1 cellular context compared by ENCODE assay signal in the genomic region with DNA sequence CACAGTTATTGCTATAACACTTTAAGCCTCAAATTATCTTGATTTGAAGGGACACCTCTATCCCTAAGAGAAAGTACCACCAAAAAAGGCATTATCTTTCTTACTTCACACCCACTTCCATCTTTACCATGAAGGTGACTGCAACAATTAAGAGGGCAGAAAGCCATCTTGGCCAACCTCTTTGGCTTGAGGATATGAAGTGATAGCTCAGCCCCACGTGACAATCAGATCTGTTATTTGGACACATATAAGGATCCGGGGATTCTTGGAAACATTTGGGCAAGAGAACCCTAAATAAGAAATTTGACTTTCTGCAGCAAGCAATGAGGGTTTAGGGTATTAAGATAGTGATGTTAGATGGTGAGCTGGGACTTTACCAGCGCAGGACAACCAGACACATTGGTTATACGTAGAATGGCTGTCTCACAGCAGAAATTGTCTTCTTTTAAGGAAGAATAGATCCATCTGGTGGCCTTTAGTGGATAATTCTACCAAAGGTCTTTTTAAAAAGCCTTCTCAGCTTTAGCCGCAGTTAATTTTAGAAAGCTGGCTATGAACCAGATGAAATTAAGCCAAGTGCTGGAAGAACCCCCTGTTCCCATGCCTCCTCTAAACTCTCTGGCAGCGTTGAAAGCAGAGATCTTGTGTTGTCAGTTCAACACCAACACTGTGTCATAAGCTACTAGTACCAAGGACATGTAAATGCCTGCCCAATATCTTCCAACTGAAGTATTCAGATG.
TF ChIP-seq lines count a peak whose summit lies in the region.

No MANE protein-coding gene starts in this region.

TF ChIP-seq in WTC11, 78 proteins besides CTCF, POLR2A, EP300 and RAD21 (continued from another document):
- TF ChIP-seq, protein P1, sequence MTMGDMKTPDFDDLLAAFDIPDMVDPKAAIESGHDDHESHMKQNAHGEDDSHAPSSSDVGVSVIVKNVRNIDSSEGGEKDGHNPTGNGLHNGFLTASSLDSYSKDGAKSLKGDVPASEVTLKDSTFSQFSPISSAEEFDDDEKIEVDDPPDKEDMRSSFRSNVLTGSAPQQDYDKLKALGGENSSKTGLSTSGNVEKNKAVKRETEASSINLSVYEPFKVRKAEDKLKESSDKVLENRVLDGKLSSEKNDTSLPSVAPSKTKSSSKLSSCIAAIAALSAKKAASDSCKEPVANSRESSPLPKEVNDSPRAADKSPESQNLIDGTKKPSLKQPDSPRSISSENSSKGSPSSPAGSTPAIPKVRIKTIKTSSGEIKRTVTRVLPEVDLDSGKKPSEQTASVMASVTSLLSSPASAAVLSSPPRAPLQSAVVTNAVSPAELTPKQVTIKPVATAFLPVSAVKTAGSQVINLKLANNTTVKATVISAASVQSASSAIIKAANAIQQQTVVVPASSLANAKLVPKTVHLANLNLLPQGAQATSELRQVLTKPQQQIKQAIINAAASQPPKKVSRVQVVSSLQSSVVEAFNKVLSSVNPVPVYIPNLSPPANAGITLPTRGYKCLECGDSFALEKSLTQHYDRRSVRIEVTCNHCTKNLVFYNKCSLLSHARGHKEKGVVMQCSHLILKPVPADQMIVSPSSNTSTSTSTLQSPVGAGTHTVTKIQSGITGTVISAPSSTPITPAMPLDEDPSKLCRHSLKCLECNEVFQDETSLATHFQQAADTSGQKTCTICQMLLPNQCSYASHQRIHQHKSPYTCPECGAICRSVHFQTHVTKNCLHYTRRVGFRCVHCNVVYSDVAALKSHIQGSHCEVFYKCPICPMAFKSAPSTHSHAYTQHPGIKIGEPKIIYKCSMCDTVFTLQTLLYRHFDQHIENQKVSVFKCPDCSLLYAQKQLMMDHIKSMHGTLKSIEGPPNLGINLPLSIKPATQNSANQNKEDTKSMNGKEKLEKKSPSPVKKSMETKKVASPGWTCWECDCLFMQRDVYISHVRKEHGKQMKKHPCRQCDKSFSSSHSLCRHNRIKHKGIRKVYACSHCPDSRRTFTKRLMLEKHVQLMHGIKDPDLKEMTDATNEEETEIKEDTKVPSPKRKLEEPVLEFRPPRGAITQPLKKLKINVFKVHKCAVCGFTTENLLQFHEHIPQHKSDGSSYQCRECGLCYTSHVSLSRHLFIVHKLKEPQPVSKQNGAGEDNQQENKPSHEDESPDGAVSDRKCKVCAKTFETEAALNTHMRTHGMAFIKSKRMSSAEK (CRISPR knock-in tag; IDR thresholded peaks at IDR 0.05; ENCODE audit: borderline replicate concordance), result no peak
- TF ChIP-seq, protein P2, sequence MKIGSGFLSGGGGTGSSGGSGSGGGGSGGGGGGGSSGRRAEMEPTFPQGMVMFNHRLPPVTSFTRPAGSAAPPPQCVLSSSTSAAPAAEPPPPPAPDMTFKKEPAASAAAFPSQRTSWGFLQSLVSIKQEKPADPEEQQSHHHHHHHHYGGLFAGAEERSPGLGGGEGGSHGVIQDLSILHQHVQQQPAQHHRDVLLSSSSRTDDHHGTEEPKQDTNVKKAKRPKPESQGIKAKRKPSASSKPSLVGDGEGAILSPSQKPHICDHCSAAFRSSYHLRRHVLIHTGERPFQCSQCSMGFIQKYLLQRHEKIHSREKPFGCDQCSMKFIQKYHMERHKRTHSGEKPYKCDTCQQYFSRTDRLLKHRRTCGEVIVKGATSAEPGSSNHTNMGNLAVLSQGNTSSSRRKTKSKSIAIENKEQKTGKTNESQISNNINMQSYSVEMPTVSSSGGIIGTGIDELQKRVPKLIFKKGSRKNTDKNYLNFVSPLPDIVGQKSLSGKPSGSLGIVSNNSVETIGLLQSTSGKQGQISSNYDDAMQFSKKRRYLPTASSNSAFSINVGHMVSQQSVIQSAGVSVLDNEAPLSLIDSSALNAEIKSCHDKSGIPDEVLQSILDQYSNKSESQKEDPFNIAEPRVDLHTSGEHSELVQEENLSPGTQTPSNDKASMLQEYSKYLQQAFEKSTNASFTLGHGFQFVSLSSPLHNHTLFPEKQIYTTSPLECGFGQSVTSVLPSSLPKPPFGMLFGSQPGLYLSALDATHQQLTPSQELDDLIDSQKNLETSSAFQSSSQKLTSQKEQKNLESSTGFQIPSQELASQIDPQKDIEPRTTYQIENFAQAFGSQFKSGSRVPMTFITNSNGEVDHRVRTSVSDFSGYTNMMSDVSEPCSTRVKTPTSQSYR (CRISPR knock-in tag; IDR thresholded peaks at IDR 0.05), result no peak
- TF ChIP-seq FOXP1 (CRISPR knock-in tag; IDR thresholded peaks at IDR 0.05; ENCODE audit: borderline replicate concordance) (no peak), PREB (CRISPR knock-in tag; IDR thresholded peaks at IDR 0.05; ENCODE audit: borderline replicate concordance) (no peak), ZNF423 (CRISPR knock-in tag; IDR thresholded peaks at IDR 0.05) (no peak), GRHL2 (CRISPR knock-in tag; IDR thresholded peaks at IDR 0.05; ENCODE audit: insufficient replicate concordance, severe bottlenecking) (no peak), CREB1 (CRISPR knock-in tag; IDR thresholded peaks at IDR 0.05) (no peak), GTF2I (CRISPR knock-in tag; conservative IDR thresholded peaks at IDR 0.05) (no peak), CREM (CRISPR knock-in tag; IDR thresholded peaks at IDR 0.05) (no peak)
